ENCODE assay signal across 8 cellular contexts in the genomic region with DNA sequence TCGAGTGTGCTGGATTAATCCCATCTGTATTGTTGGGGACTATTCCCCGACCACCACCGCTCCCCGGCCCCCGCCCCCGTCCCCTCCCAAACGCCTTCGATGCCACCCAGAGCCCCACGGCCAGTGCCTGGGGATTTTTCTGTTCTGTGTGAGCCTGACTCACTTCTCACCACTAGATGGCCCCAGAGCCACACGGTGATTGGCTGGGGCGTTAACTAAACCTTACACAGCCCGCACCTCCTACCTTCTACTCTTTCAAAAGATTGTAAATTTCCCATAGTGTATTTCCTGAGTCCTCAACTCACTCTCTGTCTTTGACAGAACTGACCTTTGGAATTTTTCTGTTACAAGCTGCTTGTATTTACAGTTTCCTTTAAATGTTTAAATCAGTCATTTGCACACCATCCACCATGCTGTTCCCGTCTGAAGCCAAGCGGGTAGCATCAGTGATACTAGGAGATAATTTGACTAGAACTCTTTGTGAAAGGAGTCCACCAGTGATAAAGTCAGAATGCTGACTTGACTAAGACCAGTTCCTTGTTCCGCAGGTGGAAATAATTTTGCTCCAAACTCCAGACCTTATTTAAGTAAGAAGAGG.
DNase-seq lines count a peak whose midpoint lies in the region; ATAC-seq, FAIRE-seq and TF ChIP-seq lines count a peak whose summit lies in the region.

No MANE protein-coding gene starts in this region.

- intact Hi-C loops in mammary epithelial cell (cut with micrococcal nuclease), result loop anchor here (1.0 to 10.0 kb wide), 5 partner anchors 62 to 466 kb away; no protein-coding TSS in a partner anchor

- no peaks in the 10 kb centered on the region for H3K4me1 ChIP-seq in mammary epithelial cell (ENCODE audit: insufficient read depth, low read length)

- no TSS peak for BruUV-seq in mammary epithelial cell (replicated peaks; lab: Mats Ljungman, UMichigan)

- H3K79me2 ChIP-seq in mammary epithelial cell (ENCODE audit: insufficient read depth, low read length), result peaks cover 14% of the 10 kb centered on the region

- peaks cover 6% of the 10 kb centered on the region; the same call in 1 of the 2 replicates for H3K27me3 Mint-ChIP-seq in WTC11 (ENCODE audit: low read depth)

- in situ Hi-C loops in mammary epithelial cell (cut with MboI; ENCODE audit: low sequenced_read_pairs in 2 of 2), result loop anchor here in 1 of 2 donors (5.0 kb wide), 1 partner anchor 73 kb away; no protein-coding TSS in a partner anchor

- dilution Hi-C loops in mammary epithelial cell (cut with HindIII; ENCODE audit: low sequenced_read_pairs), result no loop called here

- H3K9me3 ChIP-seq in mammary epithelial cell (replicated peaks; ENCODE audit: insufficient read depth, low read length), result no peaks in the 10 kb centered on the region

- no peak overlapping the region for H3K27ac Mint-ChIP-seq in WTC11

- no peaks in the 10 kb centered on the region for H3K9me3 Mint-ChIP-seq in WTC11

- TF ChIP-seq CTCF in WTC11 (IDR thresholded peaks at IDR 0.05), result peak; percentile 75
- TF ChIP-seq CTCF in mammary epithelial cell (conservative IDR thresholded peaks at IDR 0.05 in 1 of 2, IDR thresholded peaks at IDR 0.05 in 1 of 2; ENCODE audit: extremely low read depth in 1 of 2, insufficient read depth in 1 of 2, low read depth in 1 of 2, low read length in 2 of 2), result peak; percentile 87 to 91
- peak; percentile 92 for TF ChIP-seq CTCF in kidney epithelial cell (IDR thresholded peaks at IDR 0.05; ENCODE audit: insufficient read depth, low read length, poor library complexity, severe bottlenecking)

- ATAC-seq in WTC11, result peak; percentile 93
- ATAC-seq in HG03469 (IDR thresholded peaks at IDR 0.05; ENCODE audit: unreplicated experiment), result no peak

- H3K4me3 Mint-ChIP-seq in WTC11, result no peak overlapping the region

- CTCF ChIA-PET in WTC11 (lab: Charles Lee), result interaction anchor here (0.7 to 3.5 kb wide), 38 partner anchors 8 to 458 kb away, joined by 3 to 95 read pairs (median 6); a partner anchor contains a TSS
- CTCF ChIA-PET in mammary epithelial cell (lab: Charles Lee; ENCODE audit: low non-redundant PET), result interaction anchor here (1.2 kb wide), 1 partner anchor 77 kb away, joined by 13 read pairs; no protein-coding TSS in a partner anchor

- FAIRE-seq in H54 (lab: Jason Lieb, UNC), result no peak

- H3K4me3 ChIP-seq in mammary epithelial cell (replicated peaks in 1 of 3; ENCODE audit: insufficient read depth in 1 of 3, low read depth in 2 of 3, low read length in 3 of 3) (no peak overlapping the region), kidney epithelial cell (ENCODE audit: low read depth, low read length) (no peak overlapping the region)

- TF ChIP-seq POLR2A in H54 (IDR thresholded peaks at IDR 0.05; ENCODE audit: low read depth, low read length), result no peak

- H3K27ac ChIP-seq in mammary epithelial cell (ENCODE audit: insufficient read depth, low read depth, low read length), result no peak overlapping the region

- no peaks in the 10 kb centered on the region for H4K20me1 ChIP-seq in mammary epithelial cell (ENCODE audit: insufficient read depth, low read length)

- H3K4me1 Mint-ChIP-seq in WTC11, result peaks cover 12% of the 10 kb centered on the region; the same call in 1 of the 2 replicates

- H3K27me3 ChIP-seq in mammary epithelial cell (ENCODE audit: insufficient read depth, low read length), result no peaks in the 10 kb centered on the region
- H3K27me3 ChIP-seq in kidney epithelial cell (ENCODE audit: control insufficient read depth, insufficient read depth, low read length), result no peaks in the 10 kb centered on the region

- H3K4me2 ChIP-seq in mammary epithelial cell (ENCODE audit: insufficient read depth, low read depth, low read length), result no peak overlapping the region

- H3K36me3 Mint-ChIP-seq in WTC11, result no peaks in the 10 kb centered on the region

- DNase-seq in Ammon's horn (ENCODE audit: low spot score) (peak; percentile 87), H54 (ENCODE audit: insufficient read length, low spot score) (peak; percentile 78), NCI-H2196 (lab: John Stamatoyannopoulos, UW; ENCODE audit: unreplicated experiment) (peak; percentile 81), WTC11 (ENCODE audit: low spot score) (peak; percentile 78), mammary epithelial cell (peak; percentile 65), kidney epithelial cell (ENCODE audit: low read depth) (no peak)
- DNase-seq in stimulated activated CD4-positive, alpha-beta T cell treated with anti-CD3 and anti-CD28 coated beads, Interleukin-2, amount 100 ng/mL, for 24 hours, result peak; percentile 79 to 83

- 48% methylated on average over 6 of the region's 15 CpGs for WGBS in mammary epithelial cell (ENCODE audit: low coverage, missing lambda C conversion rate)

- H3K9ac ChIP-seq in mammary epithelial cell (ENCODE audit: insufficient read depth, low read length), result no peak overlapping the region

- H3K36me3 ChIP-seq in mammary epithelial cell (ENCODE audit: insufficient read depth, low read length) (no peaks in the 10 kb centered on the region), kidney epithelial cell (ENCODE audit: control insufficient read depth, insufficient read depth, low read length) (no peaks in the 10 kb centered on the region)

- POLR2A ChIA-PET in WTC11 (lab: Charles Lee), result no interaction called here

- H2AFZ ChIP-seq in mammary epithelial cell (ENCODE audit: low read depth, low read length), result no peak overlapping the region

TF ChIP-seq in WTC11, 78 proteins besides CTCF, POLR2A, EP300 and RAD21 (continues in another document):
- no peak for TF ChIP-seq SOX15 (CRISPR knock-in tag; IDR thresholded peaks at IDR 0.05)
- TF ChIP-seq, protein P1, sequence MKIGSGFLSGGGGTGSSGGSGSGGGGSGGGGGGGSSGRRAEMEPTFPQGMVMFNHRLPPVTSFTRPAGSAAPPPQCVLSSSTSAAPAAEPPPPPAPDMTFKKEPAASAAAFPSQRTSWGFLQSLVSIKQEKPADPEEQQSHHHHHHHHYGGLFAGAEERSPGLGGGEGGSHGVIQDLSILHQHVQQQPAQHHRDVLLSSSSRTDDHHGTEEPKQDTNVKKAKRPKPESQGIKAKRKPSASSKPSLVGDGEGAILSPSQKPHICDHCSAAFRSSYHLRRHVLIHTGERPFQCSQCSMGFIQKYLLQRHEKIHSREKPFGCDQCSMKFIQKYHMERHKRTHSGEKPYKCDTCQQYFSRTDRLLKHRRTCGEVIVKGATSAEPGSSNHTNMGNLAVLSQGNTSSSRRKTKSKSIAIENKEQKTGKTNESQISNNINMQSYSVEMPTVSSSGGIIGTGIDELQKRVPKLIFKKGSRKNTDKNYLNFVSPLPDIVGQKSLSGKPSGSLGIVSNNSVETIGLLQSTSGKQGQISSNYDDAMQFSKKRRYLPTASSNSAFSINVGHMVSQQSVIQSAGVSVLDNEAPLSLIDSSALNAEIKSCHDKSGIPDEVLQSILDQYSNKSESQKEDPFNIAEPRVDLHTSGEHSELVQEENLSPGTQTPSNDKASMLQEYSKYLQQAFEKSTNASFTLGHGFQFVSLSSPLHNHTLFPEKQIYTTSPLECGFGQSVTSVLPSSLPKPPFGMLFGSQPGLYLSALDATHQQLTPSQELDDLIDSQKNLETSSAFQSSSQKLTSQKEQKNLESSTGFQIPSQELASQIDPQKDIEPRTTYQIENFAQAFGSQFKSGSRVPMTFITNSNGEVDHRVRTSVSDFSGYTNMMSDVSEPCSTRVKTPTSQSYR (CRISPR knock-in tag; IDR thresholded peaks at IDR 0.05), result no peak
- no peak for TF ChIP-seq ZNF317 (CRISPR knock-in tag; IDR thresholded peaks at IDR 0.05; ENCODE audit: borderline replicate concordance, low read depth)
- TF ChIP-seq, protein P2, sequence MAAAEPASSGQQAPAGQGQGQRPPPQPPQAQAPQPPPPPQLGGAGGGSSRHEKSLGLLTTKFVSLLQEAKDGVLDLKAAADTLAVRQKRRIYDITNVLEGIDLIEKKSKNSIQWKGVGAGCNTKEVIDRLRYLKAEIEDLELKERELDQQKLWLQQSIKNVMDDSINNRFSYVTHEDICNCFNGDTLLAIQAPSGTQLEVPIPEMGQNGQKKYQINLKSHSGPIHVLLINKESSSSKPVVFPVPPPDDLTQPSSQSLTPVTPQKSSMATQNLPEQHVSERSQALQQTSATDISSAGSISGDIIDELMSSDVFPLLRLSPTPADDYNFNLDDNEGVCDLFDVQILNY (CRISPR knock-in tag; IDR thresholded peaks at IDR 0.05), result no peak
- no peak for TF ChIP-seq NR2C2 (CRISPR knock-in tag; IDR thresholded peaks at IDR 0.05)
- no peak for TF ChIP-seq EMX1 (CRISPR knock-in tag; IDR thresholded peaks at IDR 0.05)
- TF ChIP-seq ZNF416 (CRISPR knock-in tag; IDR thresholded peaks at IDR 0.05), result no peak
- TF ChIP-seq GRHL2 (CRISPR knock-in tag; IDR thresholded peaks at IDR 0.05; ENCODE audit: insufficient replicate concordance, severe bottlenecking), result no peak
- TF ChIP-seq, protein P3, sequence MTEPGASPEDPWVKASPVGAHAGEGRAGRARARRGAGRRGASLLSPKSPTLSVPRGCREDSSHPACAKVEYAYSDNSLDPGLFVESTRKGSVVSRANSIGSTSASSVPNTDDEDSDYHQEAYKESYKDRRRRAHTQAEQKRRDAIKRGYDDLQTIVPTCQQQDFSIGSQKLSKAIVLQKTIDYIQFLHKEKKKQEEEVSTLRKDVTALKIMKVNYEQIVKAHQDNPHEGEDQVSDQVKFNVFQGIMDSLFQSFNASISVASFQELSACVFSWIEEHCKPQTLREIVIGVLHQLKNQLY (CRISPR knock-in tag; IDR thresholded peaks at IDR 0.05), result no peak
- TF ChIP-seq, protein P4, sequence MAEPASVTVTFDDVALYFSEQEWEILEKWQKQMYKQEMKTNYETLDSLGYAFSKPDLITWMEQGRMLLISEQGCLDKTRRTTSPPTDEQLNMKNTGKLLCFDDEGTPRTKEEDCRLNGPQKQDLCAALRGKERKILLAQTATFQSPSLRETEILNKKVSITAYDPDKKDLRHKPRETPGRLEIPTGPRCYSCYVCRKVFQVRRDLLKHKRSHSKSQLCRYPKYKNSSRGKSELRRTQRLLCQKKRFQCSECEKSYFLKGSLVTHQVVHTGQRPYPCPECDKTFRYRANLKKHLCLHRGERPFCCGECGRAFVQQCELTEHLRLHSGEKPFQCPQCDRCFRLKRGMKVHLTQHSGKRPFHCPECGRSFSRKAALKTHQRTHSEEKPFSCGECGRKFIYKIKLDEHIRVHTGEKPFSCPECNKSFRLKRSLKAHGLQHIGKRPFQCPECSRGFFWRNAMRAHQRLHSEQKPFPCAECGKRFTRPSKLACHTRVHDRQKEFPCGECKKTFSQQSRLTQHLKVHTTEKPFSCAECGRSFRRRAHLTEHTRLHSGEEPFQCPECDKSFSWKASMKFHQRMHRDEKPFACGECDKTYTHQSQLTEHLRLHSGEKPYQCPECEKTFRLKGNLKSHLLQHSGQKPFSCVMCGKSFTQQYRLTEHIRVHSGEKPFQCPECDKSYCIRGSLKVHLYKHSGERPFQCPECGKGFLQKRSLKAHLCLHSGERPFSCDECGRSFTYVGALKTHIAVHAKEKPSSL (CRISPR knock-in tag; conservative IDR thresholded peaks at IDR 0.05), result no peak
